Comparison of ENCODE assay signal across 25 cellular contexts in genomic region chr3:112372396-112372795, GRCh38. TPM values are rescaled to one million over a fixed set of nuclear protein-coding genes. Genes with fewer than 3 reads are reported as not detected.
DNase-seq lines count a peak whose midpoint lies in the region; ATAC-seq and TF ChIP-seq lines count a peak whose summit lies in the region.
"Had no signal": no experiment of that assay in that cellular context is flagged by ENCODE, and none has a peak within 500 bp of the region (broad histone marks: within the 10 kb centered on the region; RNA-seq: fewer than 3 reads in every experiment).

No MANE protein-coding gene starts in this region.

- H3K27ac Mint-ChIP-seq in MCF 10A (ENCODE audit: low read depth, unreplicated experiment) (no peak overlapping the region), immature natural killer cell (no peak overlapping the region)
- H3K27ac Mint-ChIP-seq: activated CD4-positive, alpha-beta T cell treated with anti-CD3 and anti-CD28 coated beads, Interleukin-2, amount 10 ng/mL, durations not matched to agents 24 days and 14 days; activated CD8-positive, alpha-beta memory T cell treated with anti-CD3 and anti-CD28 coated beads, Interleukin-2, amount 10 ng/mL, durations not matched to agents 7 days and 5 days; activated naive CD4-positive, alpha-beta T cell treated with anti-CD3 and anti-CD28 coated beads, Interleukin-2, amount 50 U/mL, for 24 hours; activated T-helper 1 cell treated with anti-CD3 and anti-CD28 coated beads, Interleukin-12 subunit alpha, Interleukin-12 subunit beta, Interleukin-2, Interleukin-4 antibody, amounts not matched to agents 30 ng/mL and 10 ng/mL and 1 ng/mL, durations not matched to agents 14 hours and 24 hours and 36 hours; B cell had no signal

- DNase-seq in MCF 10A (ENCODE audit: unreplicated experiment) = peak; percentile 35
- no peak for DNase-seq in breast epithelium (ENCODE audit: low spot score in 2 of 2)
- peak; percentile 86 for DNase-seq in NOMO-1 treated with DMSO at 0.1 percent for 48 hours (lab: John Stamatoyannopoulos, UW; ENCODE audit: unreplicated experiment)
- DNase-seq in epithelial cell of esophagus (ENCODE audit: low read depth) = peak; percentile 17
- DNase-seq in sciatic nerve (ENCODE audit: low spot score) = no peak
- no peak for DNase-seq in NCI-H345 (lab: John Stamatoyannopoulos, UW)
- DNase-seq in immature natural killer cell = no peak
- DNase-seq: activated CD4-positive, alpha-beta T cell treated with anti-CD3 and anti-CD28 coated beads, Interleukin-2, amount 10 ng/mL, durations not matched to agents 24 days and 14 days; activated CD8-positive, alpha-beta memory T cell treated with anti-CD3 and anti-CD28 coated beads, Interleukin-2, amount 10 ng/mL, durations not matched to agents 7 days and 5 days; COR-L47; DMS79; left lung; midbrain; NCI-H2171 treated with DMSO at 0.1 percent for 48 hours; NCI-H748 treated with DMSO at 0.1 percent for 48 hours; pancreas; Right ventricle myocardium superior; sigmoid colon had no signal

- no TSS peak for BruUV-seq in MCF 10A (replicated peaks; lab: Mats Ljungman, UMichigan)

- H3K27me3 Mint-ChIP-seq in MCF 10A (ENCODE audit: insufficient read depth, unreplicated experiment) = no peaks in the 10 kb centered on the region
- peaks cover 0 to 2% (median 0%) of the 10 kb centered on the region in 3 donors for H3K27me3 Mint-ChIP-seq in immature natural killer cell (ENCODE audit: low read depth in 3 of 3)
- H3K27me3 Mint-ChIP-seq: activated CD4-positive, alpha-beta T cell treated with anti-CD3 and anti-CD28 coated beads, Interleukin-2, amount 10 ng/mL, durations not matched to agents 24 days and 14 days; activated naive CD4-positive, alpha-beta T cell treated with anti-CD3 and anti-CD28 coated beads, Interleukin-2, amount 50 U/mL, for 24 hours; B cell had no signal

- H3K4me3 Mint-ChIP-seq in MCF 10A (ENCODE audit: unreplicated experiment) (no peak overlapping the region), immature natural killer cell (no peak overlapping the region)
- H3K4me3 Mint-ChIP-seq: activated CD4-positive, alpha-beta T cell treated with anti-CD3 and anti-CD28 coated beads, Interleukin-2, amount 10 ng/mL, durations not matched to agents 24 days and 14 days; activated CD8-positive, alpha-beta memory T cell treated with anti-CD3 and anti-CD28 coated beads, Interleukin-2, amount 10 ng/mL, durations not matched to agents 7 days and 5 days; activated naive CD4-positive, alpha-beta T cell treated with anti-CD3 and anti-CD28 coated beads, Interleukin-2, amount 50 U/mL, for 24 hours; activated T-helper 1 cell treated with anti-CD3 and anti-CD28 coated beads, Interleukin-12 subunit alpha, Interleukin-12 subunit beta, Interleukin-2, Interleukin-4 antibody, amounts not matched to agents 30 ng/mL and 10 ng/mL and 1 ng/mL, durations not matched to agents 14 hours and 24 hours and 36 hours; B cell; nephron had no signal

- no peak overlapping the region for H3K27ac ChIP-seq in breast epithelium
- H3K27ac ChIP-seq: left lung, pancreas, sigmoid colon had no signal

- no peaks in the 10 kb centered on the region for H3K27me3 ChIP-seq in breast epithelium
- H3K27me3 ChIP-seq: left lung, pancreas, sigmoid colon had no signal

- POLR2A ChIA-PET in MCF 10A (lab: Yijun Ruan, JAX) = no interaction called here

- H3K4me1 Mint-ChIP-seq in MCF 10A (ENCODE audit: insufficient read depth, unreplicated experiment) = peaks cover 27% of the 10 kb centered on the region
- peaks cover 0 to 1% of the 10 kb centered on the region in 2 donors for H3K4me1 Mint-ChIP-seq in immature natural killer cell
- H3K4me1 Mint-ChIP-seq: activated CD8-positive, alpha-beta memory T cell treated with anti-CD3 and anti-CD28 coated beads, Interleukin-2, amount 10 ng/mL, durations not matched to agents 7 days and 5 days had no signal

- H3K9me3 ChIP-seq in breast epithelium = no peaks in the 10 kb centered on the region
- H3K9me3 ChIP-seq: left lung, pancreas, sigmoid colon had no signal

- H3K4me3 ChIP-seq in breast epithelium = no peak overlapping the region
- no peak overlapping the region for H3K4me3 ChIP-seq in epithelial cell of esophagus (ENCODE audit: low read length)
- H3K4me3 ChIP-seq: GM12878, left lung, pancreas, sigmoid colon had no signal

- no peaks in the 10 kb centered on the region for H3K36me3 ChIP-seq in breast epithelium
- H3K36me3 ChIP-seq: left lung, pancreas, sigmoid colon had no signal

- no peaks in the 10 kb centered on the region for H3K4me1 ChIP-seq in breast epithelium
- H3K4me1 ChIP-seq: sigmoid colon had no signal

- H3K9me3 Mint-ChIP-seq in MCF 10A (ENCODE audit: unreplicated experiment) (no peaks in the 10 kb centered on the region), immature natural killer cell (no peaks in the 10 kb centered on the region)
- H3K9me3 Mint-ChIP-seq: activated naive CD4-positive, alpha-beta T cell treated with anti-CD3 and anti-CD28 coated beads, Interleukin-2, amount 50 U/mL, for 24 hours; nephron had no signal

- TF ChIP-seq POLR2A in breast epithelium (IDR thresholded peaks at IDR 0.05) = no peak

- H3K36me3 Mint-ChIP-seq in MCF 10A (ENCODE audit: insufficient read depth, unreplicated experiment) (no peaks in the 10 kb centered on the region), immature natural killer cell (no peaks in the 10 kb centered on the region)

- CTCF ChIA-PET in MCF 10A (lab: Yijun Ruan, JAX) = interaction anchor here (1.5 kb wide), 1 partner anchor 78 kb away, joined by 4 read pairs; the partner anchor contains the start of gene SLC9C1

- ATAC-seq in sciatic nerve = peak; percentile 23
- ATAC-seq in HG03135 (IDR thresholded peaks at IDR 0.05; ENCODE audit: unreplicated experiment) = no peak
- ATAC-seq: activated CD8-positive, alpha-beta memory T cell treated with anti-CD3 and anti-CD28 coated beads, Interleukin-2, amount 10 ng/mL, durations not matched to agents 7 days and 5 days; GM12878; left lung; pancreas had no signal

- TF ChIP-seq CTCF in MCF 10A (IDR thresholded peaks at IDR 0.05; ENCODE audit: unreplicated experiment) (no peak), breast epithelium (IDR thresholded peaks at IDR 0.05) (no peak), epithelial cell of esophagus (IDR thresholded peaks at IDR 0.05; ENCODE audit: insufficient read depth, low read depth, low read length, missing control alignments) (no peak)

- intact Hi-C loops in MCF 10A (cut with micrococcal nuclease) = no loop called here
- intact Hi-C loops in breast epithelium (cut with DNase I; ENCODE audit: low total_unique reads) = no loop called here
- intact Hi-C loops in sciatic nerve (cut with DNase I) = no loop called here

RNA-seq across cellular contexts. Expression of gene CD200, which starts 39.4 kb away (rescaled TPM):
- total RNA-seq in MCF 10A (2022) (0.44 TPM in 1 of 2 replicates, not detected in the other), breast epithelium (10 to 100 TPM in 2 of 3 donors, 1 to 10 TPM in 1; 4.8 to 20.8 (median 17.0) TPM), sciatic nerve (23.8 TPM)
- polyA plus RNA-seq in immature natural killer cell = under 1 TPM in 2 of 3 donors, not detected in 1; 0.11 to 0.20 TPM
- total RNA-seq: A172 had no signal

Comparison
In these comparisons a context has a peak if more than half of its experiments do, and no peak if none do; other contexts are left out.
1. DNase-seq: peak in MCF 10A (single experiment), NOMO-1 treated with DMSO at 0.1 percent for 48 hours (single experiment) and epithelial cell of esophagus (single experiment); none in breast epithelium (0 of 2), sciatic nerve (single experiment), NCI-H345 (single experiment) and immature natural killer cell (0 of 3).